9 cellular contexts compared by ENCODE assay signal in the genomic region with DNA sequence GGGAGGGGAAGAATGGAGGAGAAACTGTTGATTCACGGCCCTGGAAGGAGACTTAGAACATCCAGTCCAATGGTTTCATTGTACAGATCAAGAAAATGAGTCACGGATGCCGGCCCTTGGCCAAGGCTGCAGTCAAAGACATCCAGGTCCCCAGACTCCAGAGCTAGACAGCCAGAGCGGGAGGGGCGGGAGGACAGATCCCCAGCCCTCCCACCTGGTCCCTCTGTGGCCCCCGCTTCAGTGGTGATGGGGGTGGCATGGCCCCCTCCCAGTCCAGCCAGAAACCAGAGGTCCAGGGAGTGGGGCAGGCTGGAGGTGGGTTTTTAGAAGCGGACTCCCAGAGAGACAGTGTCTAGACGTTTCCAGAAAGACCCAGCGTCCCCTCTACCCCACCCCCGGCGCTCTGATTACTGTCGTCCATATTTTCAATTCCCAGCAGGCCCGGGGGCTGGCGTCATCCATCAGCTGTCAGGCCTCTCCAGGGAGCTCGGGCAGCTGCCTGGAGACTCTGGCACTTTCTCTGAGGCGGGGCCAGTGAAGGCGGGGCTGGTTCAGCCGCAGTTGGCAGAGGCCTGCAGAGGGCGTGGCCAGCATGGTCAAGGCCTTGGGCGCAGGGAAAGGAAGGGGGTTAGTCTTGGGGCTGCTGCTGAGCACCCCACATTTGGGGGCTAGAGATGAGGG. TPM values are rescaled to one million over a fixed set of nuclear protein-coding genes. Genes with fewer than 3 reads are reported as not detected.
DNase-seq lines count a peak whose midpoint lies in the region; ATAC-seq and TF ChIP-seq lines count a peak whose summit lies in the region.
"Had no signal": no experiment of that assay in that cellular context is flagged by ENCODE, and none has a peak within 500 bp of the region (broad histone marks: within the 10 kb centered on the region; RNA-seq: fewer than 3 reads in every experiment).

No MANE protein-coding gene starts in this region.

- ATAC-seq in HG03139 (IDR thresholded peaks at IDR 0.05; ENCODE audit: unreplicated experiment) = no peak

- H3K27me3 Mint-ChIP-seq in nephron (ENCODE audit: low read depth) = peaks cover 12% of the 10 kb centered on the region

- peak overlapping the region in 2 of 3 experiments; percentile 22 to 43 for H3K4me3 Mint-ChIP-seq in nephron
- H3K4me3 Mint-ChIP-seq: T-helper 1 cell treated with Interleukin-12 subunit alpha and Interleukin-12 subunit beta and Interleukin-4 antibody, amounts not matched to agents 30 μg/mL and 1 μg/mL, for 36 hours had no signal

- TF ChIP-seq CTCF in fibroblast of the aortic adventitia (IDR thresholded peaks at IDR 0.05; ENCODE audit: insufficient read depth, low read length) (no peak), nephron (IDR thresholded peaks at IDR 0.05; ENCODE audit: unreplicated experiment in 3 of 3) (no peak)

- peak; percentile 91 for DNase-seq in GM04504 (ENCODE audit: low read depth)
- peak; percentile 74 for DNase-seq in NCI-H146 (lab: John Stamatoyannopoulos, UW)
- peak; percentile 90 for DNase-seq in T1000 (lab: John Stamatoyannopoulos, UW)
- peak; percentile 97 for DNase-seq in fibroblast of the aortic adventitia (ENCODE audit: low read depth)
- DNase-seq in stimulated activated naive CD4-positive, alpha-beta T cell treated with Interleukin-2 at 50 U/mL for 16 hours (lab: John Stamatoyannopoulos, UW) = no peak
- no peak for DNase-seq in activated CD4-positive, alpha-beta T cell treated with anti-CD3 and anti-CD28 coated beads, Interleukin-2, amount 50 U/mL, for 4 hours

- no peaks in the 10 kb centered on the region for H3K9me3 Mint-ChIP-seq in nephron
- H3K9me3 Mint-ChIP-seq: T-helper 1 cell treated with Interleukin-12 subunit alpha and Interleukin-12 subunit beta and Interleukin-4 antibody, amounts not matched to agents 30 μg/mL and 1 μg/mL, for 36 hours had no signal

- peak overlapping the region; percentile 46 to 90 (median 65) for H3K27ac Mint-ChIP-seq in nephron
- H3K27ac Mint-ChIP-seq: T-helper 1 cell treated with Interleukin-12 subunit alpha and Interleukin-12 subunit beta and Interleukin-4 antibody, amounts not matched to agents 30 μg/mL and 1 μg/mL, for 36 hours had no signal

- H3K36me3 Mint-ChIP-seq in nephron (ENCODE audit: low read depth) = no peaks in the 10 kb centered on the region

- H3K4me3 ChIP-seq in fibroblast of the aortic adventitia (ENCODE audit: low read depth, low read length) = peak overlapping the region; percentile 57

- H3K4me1 Mint-ChIP-seq in nephron = peaks cover 37% of the 10 kb centered on the region

RNA-seq across cellular contexts. Expression of a gene that starts 8.0 kb away (rescaled TPM):
- total RNA-seq in fibroblast of the aortic adventitia (ENCODE audit: low replicate concordance) = 91.8 and 128 TPM in 2 replicates

Comparison
In these comparisons a context has a peak if more than half of its experiments do, and no peak if none do; other contexts are left out.
1. DNase-seq: peak in GM04504 (single experiment), NCI-H146 (single experiment), T1000 (single experiment) and fibroblast of the aortic adventitia (single experiment); none in stimulated activated naive CD4-positive, alpha-beta T cell treated with Interleukin-2 at 50 U/mL for 16 hours (single experiment) and activated CD4-positive, alpha-beta T cell treated with anti-CD3 and anti-CD28 coated beads, Interleukin-2, amount 50 U/mL, for 4 hours (0 of 2).